8 cellular contexts compared by ENCODE assay signal in the genomic region with DNA sequence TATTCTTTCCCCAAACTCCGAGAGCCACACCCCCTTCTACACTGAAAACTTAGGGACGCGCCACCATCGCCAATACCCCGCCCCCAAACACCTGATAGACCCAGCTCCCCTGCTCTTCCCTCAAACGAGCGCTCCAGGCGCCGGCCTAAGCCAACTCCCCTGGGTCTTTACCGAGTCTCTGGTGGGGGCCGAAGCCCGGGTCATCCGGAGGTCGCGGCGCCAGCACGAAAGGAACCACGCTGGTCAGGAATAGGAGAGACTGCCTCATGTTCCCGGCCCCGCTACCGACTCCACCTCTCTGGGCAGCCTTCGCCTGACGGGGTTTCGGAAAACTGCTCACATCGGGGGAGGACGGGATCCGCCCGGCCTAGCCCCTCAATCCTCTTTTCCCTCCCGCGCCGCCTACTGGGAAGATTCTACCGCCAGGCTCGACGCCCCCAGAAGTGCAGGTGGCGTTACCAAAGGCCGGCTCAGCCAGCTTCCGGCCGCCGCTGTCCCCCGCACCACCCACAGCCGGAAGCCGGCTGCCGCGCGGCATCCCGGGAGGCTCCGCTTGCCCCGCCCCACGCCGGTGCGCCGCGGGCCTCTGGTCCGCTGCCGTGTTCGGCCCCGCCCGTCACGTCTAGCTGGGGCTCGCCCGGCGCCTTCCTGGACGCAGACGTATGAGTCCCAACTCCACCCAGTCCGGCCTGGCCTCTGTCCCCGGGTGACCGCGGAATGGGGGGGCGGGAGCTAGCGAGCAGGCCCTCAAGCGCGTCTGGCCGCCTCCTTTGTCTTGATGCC. TPM values are rescaled to one million over a fixed set of nuclear protein-coding genes. Genes with fewer than 3 reads are reported as not detected.
DNase-seq lines count a peak whose midpoint lies in the region; ATAC-seq and TF ChIP-seq lines count a peak whose summit lies in the region.

A gene (minus strand): TSS at position 493 of the 783 bp plus-strand sequence. CDS start 225 bp downstream, at position 268.

- no peaks in the 10 kb centered on the region for H3K9me3 ChIP-seq in uterus

- intact Hi-C loops in left ventricle myocardium superior (cut with micrococcal nuclease), result no loop called here
- intact Hi-C loops in uterus (cut with DNase I; ENCODE audit: low total_unique reads), result loop anchor here (10.0 kb wide), 1 partner anchor 79 kb away; a partner anchor contains a TSS

- peaks cover 3% of the 10 kb centered on the region for H3K36me3 Mint-ChIP-seq in T-helper 1 cell treated with Interleukin-12 subunit alpha and Interleukin-12 subunit beta and Interleukin-4 antibody, amounts not matched to agents 30 μg/mL and 1 μg/mL, for 36 hours (ENCODE audit: low read depth)

- ATAC-seq in HG02870 (IDR thresholded peaks at IDR 0.05; ENCODE audit: unreplicated experiment), result peak; percentile 85
- peak; percentile 96 for ATAC-seq in left ventricle myocardium superior

- no peaks in the 10 kb centered on the region for H3K27me3 ChIP-seq in uterus

- peak within 1 kb of the TSS; percentile 96 for H3K27ac Mint-ChIP-seq in T-helper 1 cell treated with Interleukin-12 subunit alpha and Interleukin-12 subunit beta and Interleukin-4 antibody, amounts not matched to agents 30 μg/mL and 1 μg/mL, for 36 hours

- H3K27ac ChIP-seq in uterus, result peak within 1 kb of the TSS; percentile 95 to 97

- peak; percentile 95 to 96 for TF ChIP-seq POLR2A in uterus (IDR thresholded peaks at IDR 0.05)

- H3K27me3 Mint-ChIP-seq in T-helper 1 cell treated with Interleukin-12 subunit alpha and Interleukin-12 subunit beta and Interleukin-4 antibody, amounts not matched to agents 30 μg/mL and 1 μg/mL, for 36 hours (ENCODE audit: low read depth), result no peaks in the 10 kb centered on the region

- H3K36me3 ChIP-seq in uterus, result no peaks in the 10 kb centered on the region

- peak; percentile 92 for DNase-seq in GM13977 (ENCODE audit: low spot score)
- DNase-seq in NCI-H146 (lab: John Stamatoyannopoulos, UW), result peak; percentile 96
- DNase-seq in amygdala (lab: John Stamatoyannopoulos, UW), result peak; percentile 28 to 98 (median 86)
- peak; percentile 99 for DNase-seq in left ventricle myocardium superior
- peak; percentile 80 for DNase-seq in pulmonary artery endothelial cell (ENCODE audit: low read depth, low spot score)
- peak; percentile 95 to 96 for DNase-seq in uterus

- no peaks in the 10 kb centered on the region for H3K9me3 Mint-ChIP-seq in T-helper 1 cell treated with Interleukin-12 subunit alpha and Interleukin-12 subunit beta and Interleukin-4 antibody, amounts not matched to agents 30 μg/mL and 1 μg/mL, for 36 hours

- peak within 1 kb of the TSS; percentile 95 for H3K4me3 Mint-ChIP-seq in T-helper 1 cell treated with Interleukin-12 subunit alpha and Interleukin-12 subunit beta and Interleukin-4 antibody, amounts not matched to agents 30 μg/mL and 1 μg/mL, for 36 hours

- H3K4me3 ChIP-seq in uterus, result peak within 1 kb of the TSS; percentile 80 to 87

- H3K4me1 ChIP-seq in uterus, result peaks cover 4 to 17% of the 10 kb centered on the region in 2 donors

- H3K4me1 Mint-ChIP-seq in T-helper 1 cell treated with Interleukin-12 subunit alpha and Interleukin-12 subunit beta and Interleukin-4 antibody, amounts not matched to agents 30 μg/mL and 1 μg/mL, for 36 hours (ENCODE audit: low read depth), result peaks cover 39% of the 10 kb centered on the region

- in situ Hi-C loops in GM13977 (cut with MboI; ENCODE audit: low pct_unique_long_range_greater_than_20kb, low sequenced_read_pairs, unreplicated experiment), result no loop called here

- peak; percentile 49 for TF ChIP-seq CTCF in GM13977 (IDR thresholded peaks at IDR 0.05; ENCODE audit: extremely low read depth, insufficient read depth, missing control alignments)
- TF ChIP-seq CTCF in uterus (IDR thresholded peaks at IDR 0.05), result peak; percentile 42 to 89 (median 58)

RNA-seq across cellular contexts. Expression of the gene that starts here (rescaled TPM):
- 13.7 TPM for total RNA-seq in left ventricle myocardium superior
- 50.5 and 72.9 TPM in 2 replicates for total RNA-seq in pulmonary artery endothelial cell
- 10 to 100 TPM in 3 of 4 donors, 1 to 10 TPM in 1; 7.7 to 47.0 (median 27.7) TPM for total RNA-seq in uterus

Comparison
In these comparisons a context has a peak if more than half of its experiments do, and no peak if none do; other contexts are left out.
1. Peak in every context shown above with its lines: DNase-seq, ATAC-seq, H3K4me3 ChIP-seq and H3K27ac ChIP-seq.